ENCODE assay signal across 8 cellular contexts in genomic region chr16:4371481-4372314, GRCh38. TPM values are rescaled to one million over a fixed set of nuclear protein-coding genes. Genes with fewer than 3 reads are reported as not detected.
A peak's percentile ranks its signal among the peaks of the same experiment; 100 is the strongest.
DNase-seq lines count a peak whose midpoint lies in the region; ATAC-seq and TF ChIP-seq lines count a peak whose summit lies in the region.

Gene VASN (plus strand): TSS chr16:4371848. CDS start chr16:4380878, 9,030 bp downstream.

- no peak for DNase-seq in AG04450 (ENCODE audit: low read depth, low spot score)
- DNase-seq in NCI-H774 (lab: John Stamatoyannopoulos, UW), result peak; percentile 29
- peak; percentile 87 for DNase-seq in activated T-cell treated with anti-CD3 and anti-CD28 coated beads, Interleukin-2, amount 50 U/mL, for 24 hours
- peak; percentile 82 for DNase-seq in stimulated activated CD8-positive, alpha-beta memory T cell treated with anti-CD3 and anti-CD28 coated beads, Interleukin-4, amount 100 ng/mL, for 48 hours
- no peak for DNase-seq in putamen (ENCODE audit: low spot score)

- WGBS in esophagus, 2 donors, result 2 to 4% methylated on average over 40 to 86 of the region's 86 CpGs

- POLR2A ChIA-PET in AG04450 (lab: Yijun Ruan, JAX), result interaction anchor here (0.7 to 2.8 kb wide), 10 partner anchors 15 to 42 kb away, joined by 3 to 24 read pairs (median 4); partner anchors contain the start of gene PAM16

- H3K27me3 ChIP-seq in AG04450 (ENCODE audit: control insufficient read depth, insufficient read depth, low read length) (no peaks in the 10 kb centered on the region), esophagus (ENCODE audit: control insufficient read depth in 1 of 2, insufficient read depth in 2 of 2, low read length in 2 of 2) (no peaks in the 10 kb centered on the region), muscle layer of colon (ENCODE audit: control insufficient read depth in 1 of 2, insufficient read depth in 2 of 2, low read length in 2 of 2) (no peaks in the 10 kb centered on the region)

- H3K4me3 Mint-ChIP-seq in activated T-cell treated with anti-CD3 and anti-CD28 coated beads, Interleukin-2, amount 50 U/mL, for 24 hours, result peak within 1 kb of the TSS; percentile 73

- peak within 1 kb of the TSS; percentile 79 for H3K27ac Mint-ChIP-seq in activated T-cell treated with anti-CD3 and anti-CD28 coated beads, Interleukin-2, amount 50 U/mL, for 24 hours

- no peaks in the 10 kb centered on the region for H3K9me3 Mint-ChIP-seq in activated T-cell treated with anti-CD3 and anti-CD28 coated beads, Interleukin-2, amount 50 U/mL, for 24 hours

- H3K4me1 ChIP-seq in esophagus (ENCODE audit: control insufficient read depth in 2 of 2, insufficient read depth in 2 of 2, low read length in 1 of 2) (peaks cover 33 to 45% of the 10 kb centered on the region in 2 donors), muscle layer of colon (ENCODE audit: insufficient read depth, low read length) (peaks cover 50% of the 10 kb centered on the region)

- peak within 1 kb of the TSS; percentile 97 for H3K4me3 ChIP-seq in AG04450 (ENCODE audit: low read depth, low read length)
- H3K4me3 ChIP-seq in esophagus (ENCODE audit: low read depth in 1 of 2, low read length in 2 of 2), result peak within 1 kb of the TSS; percentile 59 to 85
- H3K4me3 ChIP-seq in muscle layer of colon (ENCODE audit: low read depth in 1 of 2, low read length in 2 of 2), result peak within 1 kb of the TSS; percentile 40 to 62

- ATAC-seq in GM19438 (IDR thresholded peaks at IDR 0.05; ENCODE audit: low read depth, unreplicated experiment), result peak; percentile 65

- H3K36me3 ChIP-seq in esophagus (ENCODE audit: control insufficient read depth in 2 of 2, insufficient read depth in 2 of 2, low read length in 1 of 2) (peaks cover 0 to 6% of the 10 kb centered on the region in 2 donors), muscle layer of colon (ENCODE audit: insufficient read depth, low read length) (no peaks in the 10 kb centered on the region)

- H3K36me3 Mint-ChIP-seq in activated T-cell treated with anti-CD3 and anti-CD28 coated beads, Interleukin-2, amount 50 U/mL, for 24 hours (ENCODE audit: low read depth), result peaks cover 9% of the 10 kb centered on the region

- TF ChIP-seq CTCF in AG04450 (IDR thresholded peaks at IDR 0.05; ENCODE audit: low read depth, low read length), result no peak

- no peaks in the 10 kb centered on the region for H3K27me3 Mint-ChIP-seq in activated T-cell treated with anti-CD3 and anti-CD28 coated beads, Interleukin-2, amount 50 U/mL, for 24 hours

- H3K9me3 ChIP-seq in AG04450 (ENCODE audit: control insufficient read depth, insufficient read depth, low read length) (no peaks in the 10 kb centered on the region; the same call in 1 of the 2 replicates), esophagus (ENCODE audit: control insufficient read depth in 2 of 2, insufficient read depth in 1 of 2, low read depth in 1 of 2, low read length in 1 of 2) (no peaks in the 10 kb centered on the region), muscle layer of colon (ENCODE audit: low read length) (no peaks in the 10 kb centered on the region)

- peaks cover 17% of the 10 kb centered on the region for H3K4me1 Mint-ChIP-seq in activated T-cell treated with anti-CD3 and anti-CD28 coated beads, Interleukin-2, amount 50 U/mL, for 24 hours (ENCODE audit: low read depth)

- H3K27ac ChIP-seq in AG04450 (ENCODE audit: low read depth, low read length) (peak within 1 kb of the TSS; percentile 96), esophagus (ENCODE audit: low read depth in 2 of 2, low read length in 1 of 2) (peak within 1 kb of the TSS; percentile 77 to 93), muscle layer of colon (ENCODE audit: low read depth, low read length) (peak within 1 kb of the TSS; percentile 90)

- H3K9ac ChIP-seq in muscle layer of colon (ENCODE audit: low read length), result peak within 1 kb of the TSS; percentile 38

- CTCF ChIA-PET in AG04450 (lab: Charles Lee), result interaction anchor here (1.2 to 9.1 kb wide), 4 partner anchors 12 to 118 kb away, joined by 3 to 78 read pairs (median 32); no protein-coding TSS in a partner anchor

RNA-seq across cellular contexts. Expression of gene VASN, which starts in this region (rescaled TPM):
- polyA plus RNA-seq in AG04450 (2011; rRNA removed) (19.1 and 27.8 TPM in 2 replicates), esophagus (10 to 100 TPM; 25.5 to 32.7 TPM)
- 11.2 and 13.0 TPM in 2 replicates for polyA minus RNA-seq in AG04450 (2011; rRNA and poly(A)+ RNA removed)

Comparison
In these comparisons a context has a peak if more than half of its experiments do, and no peak if none do; other contexts are left out.
1. DNase-seq: peak in NCI-H774 (single experiment), activated T-cell treated with anti-CD3 and anti-CD28 coated beads, Interleukin-2, amount 50 U/mL, for 24 hours (single experiment) and stimulated activated CD8-positive, alpha-beta memory T cell treated with anti-CD3 and anti-CD28 coated beads, Interleukin-4, amount 100 ng/mL, for 48 hours (single experiment); none in AG04450 (single experiment) and putamen (single experiment).
2. Peak in every context shown above with its lines, with median percentiles within 50 percentile points of each other: H3K27ac ChIP-seq and H3K4me3 ChIP-seq.